Comparison of ENCODE assay signal across 8 cellular contexts in genomic region chr13:112740502-112741131, GRCh38. TPM values are rescaled to one million over a fixed set of nuclear protein-coding genes. Genes with fewer than 3 reads are reported as not detected.
DNase-seq lines count a peak whose midpoint lies in the region; ATAC-seq, FAIRE-seq and TF ChIP-seq lines count a peak whose summit lies in the region.

No MANE protein-coding gene starts in this region.

- H3K4me3 Mint-ChIP-seq in nephron progenitor cell, result no peak overlapping the region

- DNase-seq in A673 (ENCODE audit: low spot score), result peak; percentile 61
- peak; percentile 60 for DNase-seq in RPMI7951 (ENCODE audit: low read depth)
- DNase-seq in fibroblast of peridontal ligament (ENCODE audit: extremely low read depth), result peak; percentile 95
- no peak for DNase-seq in nephron progenitor cell
- DNase-seq in NCI-H524 treated with DMSO at 0.1 percent for 48 hours (lab: John Stamatoyannopoulos, UW), result no peak
- no peak for DNase-seq in HK-2 (ENCODE audit: unreplicated experiment)
- DNase-seq in GM12891 (ENCODE audit: insufficient read length, low spot score), result no peak

- no peak for FAIRE-seq in GM12891 (lab: Jason Lieb, UNC)

- peaks cover 9% of the 10 kb centered on the region for H3K36me3 Mint-ChIP-seq in nephron progenitor cell (ENCODE audit: low read depth)

- no peaks in the 10 kb centered on the region for H3K9me3 Mint-ChIP-seq in nephron progenitor cell

- peaks cover 10% of the 10 kb centered on the region for H3K4me1 ChIP-seq in A673 (ENCODE audit: insufficient read depth, low read length, poor library complexity, severe bottlenecking)

- TF ChIP-seq CTCF in A673 (conservative IDR thresholded peaks at IDR 0.05; ENCODE audit: low read depth, low read length), result no peak
- TF ChIP-seq CTCF in nephron progenitor cell (IDR thresholded peaks at IDR 0.05), result no peak

- H3K27ac Mint-ChIP-seq in nephron progenitor cell, result peak overlapping the region; percentile 95

- TF ChIP-seq POLR2A in GM12891 (IDR thresholded peaks at IDR 0.05; ENCODE audit: low read depth, low read length), result no peak

- no peak overlapping the region for H3K27ac ChIP-seq in A673 (ENCODE audit: low read depth, low read length, poor library complexity, severe bottlenecking)

- H3K4me3 ChIP-seq in A673 (ENCODE audit: low read depth, low read length, poor library complexity, severe bottlenecking), result peak overlapping the region; percentile 3

- H3K27me3 ChIP-seq in A673 (replicated peaks; ENCODE audit: insufficient read depth, low read depth, low read length, poor library complexity), result no peaks in the 10 kb centered on the region

- no peaks in the 10 kb centered on the region for H3K27me3 Mint-ChIP-seq in nephron progenitor cell (ENCODE audit: low read depth, poor library complexity)

- H3K4me1 Mint-ChIP-seq in nephron progenitor cell, result peaks cover 63% of the 10 kb centered on the region

- CTCF ChIA-PET in A673 (lab: Charles Lee), result no interaction called here

- intact Hi-C loops in A673 (cut with micrococcal nuclease; ENCODE audit: unreplicated experiment), result no loop called here

- no peak for ATAC-seq in HG03571 (IDR thresholded peaks at IDR 0.05; ENCODE audit: unreplicated experiment)

- H3K36me3 ChIP-seq in A673 (ENCODE audit: insufficient read depth, low read length, poor library complexity, severe bottlenecking), result no peaks in the 10 kb centered on the region

- POLR2A ChIA-PET in A673 (lab: Charles Lee; ENCODE audit: low non-redundant PET), result interaction anchor here (0.7 kb wide), 1 partner anchor 9 kb away, joined by 3 read pairs; no protein-coding TSS in a partner anchor

- H3K9me3 ChIP-seq in A673 (ENCODE audit: low read depth, low read length, poor library complexity, severe bottlenecking), result no peaks in the 10 kb centered on the region

- no TSS peak for BruUV-seq in A673 (replicated peaks; lab: Mats Ljungman, UMichigan)

TF ChIP-seq in GM12891, 5 proteins besides CTCF, POLR2A, EP300 and RAD21:
- TF ChIP-seq PAX5 (IDR thresholded peaks at IDR 0.05; ENCODE audit: insufficient read depth, low read length, severe bottlenecking) (no peak), POU2F2 (IDR thresholded peaks at IDR 0.05; ENCODE audit: low read depth, low read length) (no peak), SPI1 (IDR thresholded peaks at IDR 0.05; ENCODE audit: low read depth, low read length) (no peak), POLR2AphosphoS5 (IDR thresholded peaks at IDR 0.05; ENCODE audit: low read depth, low read length) (no peak), TAF1 (IDR thresholded peaks at IDR 0.05; ENCODE audit: low read depth, low read length) (no peak)

RNA-seq across cellular contexts. Expression of gene ATP11A, which starts 50.8 kb away (rescaled TPM):
- total RNA-seq in A673 (2021), result 9.4 and 11.8 TPM in 2 replicates
- total RNA-seq in RPMI7951 (2014; rRNA removed; shearing (Covaris generic)), result 1.1 and 2.2 TPM in 2 replicates
- polyA plus RNA-seq in GM12891 (2012; ENCODE audit: low read depth, missing spikeins), result 10.7 TPM

Comparison
In these comparisons a context has a peak if more than half of its experiments do, and no peak if none do; other contexts are left out.
1. DNase-seq: peak in A673 (single experiment), RPMI7951 (single experiment) and fibroblast of peridontal ligament (single experiment); none in nephron progenitor cell (single experiment), NCI-H524 treated with DMSO at 0.1 percent for 48 hours (single experiment), HK-2 (single experiment) and GM12891 (single experiment).